ENCODE assay signal across 8 cellular contexts in genomic region chr5:141992349-141992963, GRCh38. TPM values are rescaled to one million over a fixed set of nuclear protein-coding genes. Genes with fewer than 3 reads are reported as not detected.
DNase-seq lines count a peak whose midpoint lies in the region; ATAC-seq and TF ChIP-seq lines count a peak whose summit lies in the region.

No MANE protein-coding gene starts in this region.

- WGBS in SK-N-SH (ENCODE audit: low lambda C conversion rate): 27% methylated on average over 2 of the region's 2 CpGs
- 2 to 18% (median 6%) methylated on average over 2 of the region's 2 CpGs for WGBS in psoas muscle, 3 donors

- H3K4me3 ChIP-seq in Karpas-422 (ENCODE audit: low read length) (no peak overlapping the region), SK-N-SH (ENCODE audit: low read depth in 2 of 2, low read length in 1 of 2) (no peak overlapping the region; a peak in 1 of 4 replicates), psoas muscle (no peak overlapping the region)

- H3K27me3 ChIP-seq in Karpas-422 (ENCODE audit: low read length): no peaks in the 10 kb centered on the region
- no peaks in the 10 kb centered on the region for H3K27me3 ChIP-seq in SK-N-SH (ENCODE audit: insufficient read depth)
- no peaks in the 10 kb centered on the region for H3K27me3 ChIP-seq in psoas muscle (ENCODE audit: insufficient read depth in 3 of 3, low read length in 2 of 3)

- TF ChIP-seq CTCF in SK-N-SH (IDR thresholded peaks at IDR 0.05) (peak; percentile 90), psoas muscle (IDR thresholded peaks at IDR 0.05) (peak; percentile 84)

- ATAC-seq in psoas muscle (peak; percentile 65 to 89 (median 76)), GM18870 (IDR thresholded peaks at IDR 0.05; ENCODE audit: unreplicated experiment) (no peak)

- TF ChIP-seq RAD21 in SK-N-SH (IDR thresholded peaks at IDR 0.05; ENCODE audit: low read length): peak; percentile 75

- H3K79me2 ChIP-seq in Karpas-422 (ENCODE audit: low read length): no peaks in the 10 kb centered on the region
- H3K79me2 ChIP-seq in SK-N-SH (ENCODE audit: insufficient read depth): no peaks in the 10 kb centered on the region

- H3K36me3 ChIP-seq in Karpas-422 (ENCODE audit: insufficient read depth, low read length) (peaks cover 22% of the 10 kb centered on the region; the same call in 1 of the 2 replicates), SK-N-SH (replicated peaks in 1 of 2; ENCODE audit: control insufficient read depth in 1 of 2, insufficient read depth in 2 of 2, low read length in 1 of 2) (peaks cover 35 to 63% of the 10 kb centered on the region in 2 experiments), psoas muscle (ENCODE audit: insufficient read depth in 1 of 2, low read depth in 1 of 2) (peaks cover 14 to 86% of the 10 kb centered on the region in 2 donors)

- H3K27ac ChIP-seq in Karpas-422 (ENCODE audit: low read length): no peak overlapping the region
- H3K27ac ChIP-seq in SK-N-SH (ENCODE audit: low read depth in 2 of 2, low read length in 1 of 2): no peak overlapping the region
- H3K27ac ChIP-seq in psoas muscle: no peak overlapping the region

- POLR2A ChIA-PET in SK-N-SH (lab: Yijun Ruan, JAX): no interaction called here

- intact Hi-C loops in psoas muscle (cut with DNase I): loop anchor here (1.0 to 5.0 kb wide), 2 partner anchors 150 to 152 kb away; no protein-coding TSS in a partner anchor

- H3K9ac ChIP-seq in Karpas-422 (ENCODE audit: low read length) (no peak overlapping the region), SK-N-SH (no peak overlapping the region)

- H3K9me3 ChIP-seq in Karpas-422 (ENCODE audit: low read length) (no peaks in the 10 kb centered on the region), SK-N-SH (no peaks in the 10 kb centered on the region), psoas muscle (no peaks in the 10 kb centered on the region)

- H3K4me1 ChIP-seq in Karpas-422 (ENCODE audit: low read length) (no peaks in the 10 kb centered on the region), SK-N-SH (ENCODE audit: control insufficient read depth in 1 of 2, insufficient read depth in 2 of 2, low read depth in 1 of 2, low read length in 1 of 2) (no peaks in the 10 kb centered on the region), psoas muscle (peaks cover 5% of the 10 kb centered on the region)

- H3K4me2 ChIP-seq in Karpas-422 (ENCODE audit: low read depth, low read length, poor library complexity, severe bottlenecking): no peak overlapping the region
- no peak overlapping the region for H3K4me2 ChIP-seq in SK-N-SH

- peaks cover 15% of the 10 kb centered on the region for H3F3A ChIP-seq in SK-N-SH (replicated peaks; ENCODE audit: insufficient read depth)

- no peak overlapping the region for H2AFZ ChIP-seq in Karpas-422 (ENCODE audit: low read length)
- no peak overlapping the region for H2AFZ ChIP-seq in SK-N-SH (ENCODE audit: low read depth)

- H4K20me1 ChIP-seq in Karpas-422 (ENCODE audit: insufficient read depth, low read depth, low read length): no peaks in the 10 kb centered on the region
- H4K20me1 ChIP-seq in SK-N-SH (ENCODE audit: insufficient read depth): peaks cover 9% of the 10 kb centered on the region

- TF ChIP-seq EP300 in SK-N-SH (IDR thresholded peaks at IDR 0.05; ENCODE audit: borderline replicate concordance in 1 of 2, low read depth in 1 of 2, low read length in 1 of 2): no peak

- H3K9me2 ChIP-seq in Karpas-422 (replicated peaks; ENCODE audit: insufficient read depth, low read length): no peaks in the 10 kb centered on the region
- H3K9me2 ChIP-seq in SK-N-SH: no peaks in the 10 kb centered on the region

- DNase-seq in NCI-H510A treated with DMSO at 0.1 percent for 48 hours (lab: John Stamatoyannopoulos, UW) (peak; percentile 27), NCI-H510A (lab: John Stamatoyannopoulos, UW) (no peak), Karpas-422 (peak; percentile 89), SK-N-SH (peak; percentile 65), glomerular visceral epithelial cell (ENCODE audit: extremely low spot score) (peak; percentile 74), psoas muscle (peak; percentile 58 to 74)
- peak; percentile 17 to 71 (median 69) for DNase-seq in activated naive CD4-positive, alpha-beta T cell (lab: John Stamatoyannopoulos, UW)

- CTCF ChIA-PET in SK-N-SH (lab: Yijun Ruan, JAX): interaction anchor here (0.6 to 11.6 kb wide), 22 partner anchors 8 to 330 kb away, joined by 3 to 164 read pairs (median 4); partner anchors contain the start of genes GNPDA1 and RNF14

TF ChIP-seq in SK-N-SH, 30 proteins besides CTCF, POLR2A, EP300 and RAD21:
- peak; percentile 61 for TF ChIP-seq SMC3 (IDR thresholded peaks at IDR 0.05; ENCODE audit: low read depth, low read length)
- TF ChIP-seq GABPA (IDR thresholded peaks at IDR 0.05; ENCODE audit: low read depth): no peak
- no peak for TF ChIP-seq EZH2phosphoT487 (IDR thresholded peaks at IDR 0.05; ENCODE audit: borderline replicate concordance, low read depth)

RNA-seq across cellular contexts. Expression of gene GNPDA1, which starts 20.4 kb away (rescaled TPM):
- total RNA-seq in Karpas-422 (2014; rRNA removed; shearing (Covaris generic); ENCODE audit: low replicate concordance): 45.0 and 50.5 TPM in 2 replicates
- 23.9 and 27.4 TPM in 2 replicates for polyA plus RNA-seq in SK-N-SH (2012; rRNA removed)
- 39.1 and 47.9 TPM in 2 replicates for polyA plus RNA-seq in SK-N-SH (2012; cell fraction: cytosol; rRNA removed)
- polyA plus RNA-seq in SK-N-SH (2012; cell fraction: nucleus; rRNA removed): 41.6 and 42.9 TPM in 2 replicates
- total RNA-seq in psoas muscle: 10 to 100 TPM; 20.8 to 29.5 (median 25.7) TPM
- polyA plus RNA-seq in psoas muscle: 10 to 100 TPM; 18.7 to 36.8 (median 30.2) TPM

RNA-seq across cellular contexts. Expression of gene RNF14, which starts 23.6 kb away (rescaled TPM):
- total RNA-seq in Karpas-422 (2014; rRNA removed; shearing (Covaris generic); ENCODE audit: low replicate concordance): 38.0 and 41.9 TPM in 2 replicates
- polyA plus RNA-seq in SK-N-SH (2012; rRNA removed): 24.5 and 26.3 TPM in 2 replicates
- polyA plus RNA-seq in SK-N-SH (2012; cell fraction: cytosol; rRNA removed): 43.5 and 43.9 TPM in 2 replicates
- polyA plus RNA-seq in SK-N-SH (2012; cell fraction: nucleus; rRNA removed): 17.0 and 30.0 TPM in 2 replicates
- total RNA-seq in psoas muscle: 10 to 100 TPM; 54.1 to 89.6 (median 71.8) TPM
- 100 to 1,000 TPM in 1 of 3 donors, 10 to 100 TPM in 2; 44.1 to 137 (median 77.9) TPM for polyA plus RNA-seq in psoas muscle

RNA-seq across cellular contexts. Expression of gene PCDH12, which starts 34.5 kb away (rescaled TPM):
- total RNA-seq in Karpas-422 (2014; rRNA removed; shearing (Covaris generic); ENCODE audit: low replicate concordance): not detected in 2 replicates
- polyA plus RNA-seq in SK-N-SH (2012; rRNA removed): 0.02 and 0.08 TPM in 2 replicates
- under 0.01 and 0.01 TPM in 2 replicates for polyA plus RNA-seq in SK-N-SH (2012; cell fraction: cytosol; rRNA removed)
- polyA plus RNA-seq in SK-N-SH (2012; cell fraction: nucleus; rRNA removed): 0.02 TPM in 2 replicates
- 1 to 10 TPM; 2.7 to 6.0 (median 3.4) TPM for total RNA-seq in psoas muscle
- polyA plus RNA-seq in psoas muscle: 1 to 10 TPM; 1.4 to 1.6 (median 1.5) TPM
